1 cellular context compared by ENCODE assay signal in the genomic region with DNA sequence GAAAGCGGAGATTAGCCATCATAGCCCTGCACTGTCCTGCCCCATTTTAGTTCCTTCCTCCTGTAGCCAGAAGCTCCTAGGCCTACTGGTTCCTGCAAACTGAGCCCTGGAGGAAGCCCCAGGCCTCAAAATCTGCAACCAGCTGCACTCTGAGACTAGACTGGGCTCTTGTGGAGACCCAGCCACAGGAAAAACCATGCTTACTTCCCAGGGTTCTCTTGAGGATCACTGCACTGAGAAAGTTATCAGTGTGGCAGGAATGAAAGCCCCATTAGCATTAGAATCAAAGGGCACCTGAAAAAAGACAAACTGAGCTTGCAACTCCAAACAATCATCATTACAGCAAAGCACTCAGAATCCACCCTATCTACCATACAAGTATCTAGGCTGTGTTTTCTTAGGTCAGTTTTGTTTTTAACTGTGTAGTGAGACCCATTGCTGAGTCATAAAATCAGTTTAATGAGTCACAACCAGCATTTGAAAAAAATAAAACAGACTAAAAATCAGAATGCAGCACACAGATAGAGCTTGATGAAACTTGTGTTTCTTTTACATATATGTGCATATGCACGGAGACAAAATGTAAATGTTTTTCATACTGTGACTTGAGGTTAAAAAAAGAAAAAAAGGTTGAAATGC.
TF ChIP-seq lines count a peak whose summit lies in the region.

No MANE protein-coding gene starts in this region.

TF ChIP-seq in SK-N-SH, 30 proteins besides CTCF, POLR2A, EP300 and RAD21 (continued from another document):
- TF ChIP-seq, protein P1, sequence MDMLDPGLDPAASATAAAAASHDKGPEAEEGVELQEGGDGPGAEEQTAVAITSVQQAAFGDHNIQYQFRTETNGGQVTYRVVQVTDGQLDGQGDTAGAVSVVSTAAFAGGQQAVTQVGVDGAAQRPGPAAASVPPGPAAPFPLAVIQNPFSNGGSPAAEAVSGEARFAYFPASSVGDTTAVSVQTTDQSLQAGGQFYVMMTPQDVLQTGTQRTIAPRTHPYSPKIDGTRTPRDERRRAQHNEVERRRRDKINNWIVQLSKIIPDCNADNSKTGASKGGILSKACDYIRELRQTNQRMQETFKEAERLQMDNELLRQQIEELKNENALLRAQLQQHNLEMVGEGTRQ (IDR thresholded peaks at IDR 0.05; ENCODE audit: borderline replicate concordance, low read depth, low read length) = no peak
- TF ChIP-seq FOXM1 (IDR thresholded peaks at IDR 0.05; ENCODE audit: low read depth) = no peak
- TF ChIP-seq IRF3 (IDR thresholded peaks at IDR 0.05; ENCODE audit: low read depth, low read length) = no peak
- TF ChIP-seq TCF12 (IDR thresholded peaks at IDR 0.05) = peak; percentile 44
- peak; percentile 97 for TF ChIP-seq FOSL2 (IDR thresholded peaks at IDR 0.05; ENCODE audit: borderline replicate concordance, low read depth)
